In genomic region chrX:154372612-154373022, GRCh38 we compare ENCODE assay signal across 8 cellular contexts. TPM values are rescaled to one million over a fixed set of nuclear protein-coding genes. Genes with fewer than 3 reads are reported as not detected.
DNase-seq lines count a peak whose midpoint lies in the region; ATAC-seq and TF ChIP-seq lines count a peak whose summit lies in the region.

No MANE protein-coding gene starts in this region.

- H2BK120ac ChIP-seq in IMR-90 (ENCODE audit: low read depth, low read length) = peak overlapping the region; percentile 57; the same call in 1 of the 2 replicates

- peaks cover 13% of the 10 kb centered on the region for H3K4me1 ChIP-seq in IMR-90 (ENCODE audit: control insufficient read depth, insufficient read depth, low read length)
- H3K4me1 ChIP-seq in breast epithelium = no peaks in the 10 kb centered on the region
- H3K4me1 ChIP-seq in ovary (ENCODE audit: insufficient read depth) = peaks cover 7% of the 10 kb centered on the region

- H3K36me3 ChIP-seq in IMR-90 (ENCODE audit: control insufficient read depth, insufficient read depth, low read length) (peaks cover 22% of the 10 kb centered on the region), breast epithelium (no peaks in the 10 kb centered on the region), ovary (no peaks in the 10 kb centered on the region), MG63 (peaks cover 25% of the 10 kb centered on the region)

- peak overlapping the region; percentile 94 for H4K91ac ChIP-seq in IMR-90 (ENCODE audit: insufficient read depth, low read depth, low read length)

- no peak overlapping the region for H2BK15ac ChIP-seq in IMR-90 (ENCODE audit: low read depth, low read length)

- no peak overlapping the region; the same call in 1 of the 2 replicates for H2BK20ac ChIP-seq in IMR-90 (ENCODE audit: low read depth, low read length)

- H2BK5ac ChIP-seq in IMR-90 (ENCODE audit: low read depth, low read length, poor library complexity, severe bottlenecking) = peak overlapping the region; percentile 91

- peak overlapping the region; percentile 97 for H3K27ac ChIP-seq in IMR-90 (ENCODE audit: insufficient read depth, low read length)
- peak overlapping the region; percentile 91 to 92 for H3K27ac ChIP-seq in breast epithelium
- H3K27ac ChIP-seq in ovary = peak overlapping the region in 1 of 2 donors; percentile 6

- peak overlapping the region; percentile 90 for H3K4me3 ChIP-seq in IMR-90 (ENCODE audit: insufficient read depth, low read depth, low read length)
- H3K4me3 ChIP-seq in breast epithelium = peak overlapping the region; percentile 68 to 79 (median 68)
- H3K4me3 ChIP-seq in ovary = peak overlapping the region; percentile 55
- H3K4me3 ChIP-seq in MG63 = no peak overlapping the region

- CTCF ChIA-PET in IMR-90 (lab: Yijun Ruan, JAX) = interaction anchor here (0.5 kb wide), 1 partner anchor 11 kb away, joined by 4 read pairs; no protein-coding TSS in a partner anchor

- H3K9me1 ChIP-seq in IMR-90 (ENCODE audit: insufficient read depth, low read length) = 0 out of 2 replicates have a peak, but pooled peaks cover 5% of the 10 kb centered on the region

- intact Hi-C loops in IMR-90 (cut with micrococcal nuclease) (loop anchor here (5.0 kb wide), 1 partner anchor 160 kb away; no protein-coding TSS in a partner anchor), breast epithelium (cut with DNase I; ENCODE audit: low total_unique reads) (no loop called here), ovary (cut with DNase I) (no loop called here)

- TF ChIP-seq RAD21 in IMR-90 (IDR thresholded peaks at IDR 0.05; ENCODE audit: low read length) = no peak

- TF ChIP-seq POLR2A in IMR-90 (IDR thresholded peaks at IDR 0.05; ENCODE audit: low read depth, low read length) (no peak), breast epithelium (IDR thresholded peaks at IDR 0.05) (no peak), ovary (IDR thresholded peaks at IDR 0.05) (no peak)

- H3K18ac ChIP-seq in IMR-90 (ENCODE audit: low read depth, low read length) = peak overlapping the region; percentile 39; the same call in 1 of the 2 replicates

- H3K27me3 ChIP-seq in IMR-90 (ENCODE audit: control insufficient read depth, insufficient read depth, low read length) (no peaks in the 10 kb centered on the region), breast epithelium (peaks cover 0 to 22% of the 10 kb centered on the region in 2 donors), ovary (no peaks in the 10 kb centered on the region), MG63 (no peaks in the 10 kb centered on the region)

- peak overlapping the region; percentile 75 for H3K23ac ChIP-seq in IMR-90 (ENCODE audit: low read depth, low read length)

- POLR2A ChIA-PET in IMR-90 (lab: Charles Lee; ENCODE audit: unreplicated experiment) = interaction anchor here (2.6 kb wide), 1 partner anchor 25 kb away, joined by 8 read pairs; no protein-coding TSS in a partner anchor

- dilution Hi-C loops in IMR-90 (cut with HindIII; ENCODE audit: low sequenced_read_pairs, unreplicated experiment) = no loop called here

- peak overlapping the region; percentile 83 for H2AK9ac ChIP-seq in IMR-90 (replicated peaks; ENCODE audit: low read depth, low read length, poor library complexity)

- H3K14ac ChIP-seq in IMR-90 (replicated peaks; ENCODE audit: low read depth, low read length) = peak overlapping the region; percentile 91

- no peak for TF ChIP-seq EP300 in ovary (IDR thresholded peaks at IDR 0.05)

- peak overlapping the region; percentile 90 for H2AK5ac ChIP-seq in IMR-90 (ENCODE audit: low read depth, low read length)

- TF ChIP-seq CTCF in IMR-90 (conservative IDR thresholded peaks at IDR 0.05; ENCODE audit: low read depth, low read length) (no peak), breast epithelium (IDR thresholded peaks at IDR 0.05) (no peak), ovary (IDR thresholded peaks at IDR 0.05) (no peak)

- H3K4ac ChIP-seq in IMR-90 (ENCODE audit: low read depth, low read length) = peak overlapping the region; percentile 99

- peak overlapping the region; percentile 98 for H3K56ac ChIP-seq in IMR-90 (ENCODE audit: extremely low read depth, insufficient read depth, low read length)

- H4K20me1 ChIP-seq in IMR-90 (ENCODE audit: insufficient read depth, low read length) = peaks cover 34% of the 10 kb centered on the region

- peaks cover 0 to 15% of the 10 kb centered on the region in 2 experiments; a peak in 2 of 4 replicates for H3K79me1 ChIP-seq in IMR-90 (ENCODE audit: low read depth in 1 of 2, low read length in 2 of 2)

- H4K5ac ChIP-seq in IMR-90 (ENCODE audit: low read depth, low read length) = peak overlapping the region; percentile 18; the same call in 1 of the 2 replicates

- in situ Hi-C loops in IMR-90 (cut with MboI; ENCODE audit: low sequenced_read_pairs) = no loop called here

- WGBS in IMR-90 (ENCODE audit: extremely low coverage in 2 of 2, insufficient read length in 1 of 2), 2 experiments = no CpG with 5 or more reads among the region's 5 CpGs
- WGBS in ovary, 3 donors = 36 to 47% (median 43%) methylated on average over 5 of the region's 5 CpGs

- H3K9me3 ChIP-seq in IMR-90 (ENCODE audit: control insufficient read depth, insufficient read depth, low read length) (no peaks in the 10 kb centered on the region), breast epithelium (no peaks in the 10 kb centered on the region), ovary (no peaks in the 10 kb centered on the region), MG63 (no peaks in the 10 kb centered on the region)

- peak overlapping the region; percentile 98 for H3K9ac ChIP-seq in IMR-90 (ENCODE audit: low read depth, low read length)

- ATAC-seq in IMR-90 (ENCODE audit: low read depth) = no peak
- ATAC-seq in GM21515 (IDR thresholded peaks at IDR 0.05; ENCODE audit: unreplicated experiment) = no peak

- H3K4me2 ChIP-seq in IMR-90 (ENCODE audit: low read depth, low read length) = peak overlapping the region; percentile 78

- H2AFZ ChIP-seq in IMR-90 (replicated peaks; ENCODE audit: low read length, poor library complexity) = peak overlapping the region; percentile 61

- DNase-seq in EH (ENCODE audit: low read depth) (peak; percentile 84), IMR-90 (peak; percentile 65), breast epithelium (ENCODE audit: low spot score in 2 of 2) (peak in 1 of 2 donors; percentile 65), ovary (no peak), NCI-H2029 (lab: John Stamatoyannopoulos, UW) (no peak), MG63 (no peak), NCI-H2227 treated with DMSO at 0.1 percent for 48 hours (lab: John Stamatoyannopoulos, UW) (no peak)

- BruUV-seq in IMR-90 (replicated peaks; lab: Mats Ljungman, UMichigan) = no TSS peak

- peak overlapping the region; percentile 84 for H4K8ac ChIP-seq in IMR-90 (ENCODE audit: low read depth in 2 of 2, low read length in 2 of 2)

TF ChIP-seq in IMR-90, 13 proteins besides CTCF, POLR2A, EP300 and RAD21 (continues in another document):
- TF ChIP-seq RFX5 (IDR thresholded peaks at IDR 0.05; ENCODE audit: low read depth, low read length) = no peak
- TF ChIP-seq RCOR1 (IDR thresholded peaks at IDR 0.05; ENCODE audit: insufficient replicate concordance, low read length) = no peak
- TF ChIP-seq CHD1 (IDR thresholded peaks at IDR 0.05; ENCODE audit: low read depth, low read length) = no peak
- no peak for TF ChIP-seq FOS (IDR thresholded peaks at IDR 0.05; ENCODE audit: low read depth, low read length)

RNA-seq across cellular contexts. Expression of gene FLNA, which starts 1.8 kb away (rescaled TPM):
- 1,356 and 1,443 TPM in 2 replicates for total RNA-seq in IMR-90 (2012; rRNA removed)
- polyA plus RNA-seq in IMR-90 (2012; rRNA removed) = 1,357 and 1,435 TPM in 2 replicates
- 639 and 1,121 TPM in 2 replicates for polyA plus RNA-seq in IMR-90 (2012; cell fraction: cytosol; rRNA removed)
- 2,032 and 4,690 TPM in 2 replicates for polyA plus RNA-seq in IMR-90 (2012; cell fraction: nucleus; rRNA removed; ENCODE audit: low replicate concordance)
- total RNA-seq in breast epithelium = 100 to 1,000 TPM; 416 to 675 (median 622) TPM
- 1,000 to 10,000 TPM in 4 of 7 donors, 100 to 1,000 TPM in 3; 327 to 2,249 (median 1,321) TPM for total RNA-seq in ovary
- polyA plus RNA-seq in ovary = 100 to 1,000 TPM; 378 to 647 TPM
- 1,037 and 1,563 TPM in 2 replicates for total RNA-seq in MG63 (2014; rRNA removed; shearing (Covaris generic); ENCODE audit: low replicate concordance)

RNA-seq across cellular contexts. Expression of gene EMD, which starts 6.5 kb away (rescaled TPM):
- total RNA-seq in IMR-90 (2012; rRNA removed) (9.9 and 11.4 TPM in 2 replicates), breast epithelium (10 to 100 TPM; 33.8 to 48.1 (median 45.6) TPM), ovary (100 to 1,000 TPM in 5 of 7 donors, 10 to 100 TPM in 2; 40.5 to 158 (median 107) TPM)
- polyA plus RNA-seq in IMR-90 (2012; rRNA removed) (68.8 and 80.6 TPM in 2 replicates), ovary (100 to 1,000 TPM in 1 of 2 donors, 10 to 100 TPM in 1; 55.1 to 146 TPM)
- 53.8 and 120 TPM in 2 replicates for polyA plus RNA-seq in IMR-90 (2012; cell fraction: cytosol; rRNA removed)
- polyA plus RNA-seq in IMR-90 (2012; cell fraction: nucleus; rRNA removed; ENCODE audit: low replicate concordance) = 118 and 134 TPM in 2 replicates
- 48.7 and 62.4 TPM in 2 replicates for total RNA-seq in MG63 (2014; rRNA removed; shearing (Covaris generic); ENCODE audit: low replicate concordance)

RNA-seq across cellular contexts. Expression of gene RPL10, which starts 25.6 kb away (rescaled TPM):
- total RNA-seq in IMR-90 (2012; rRNA removed) (1,582 and 1,900 TPM in 2 replicates), breast epithelium (1,000 to 10,000 TPM; 8,496 to 9,265 (median 8,695) TPM), ovary (over 10,000 TPM in 1 of 7 donors, 1,000 to 10,000 TPM in 6; 6,380 to 12,508 (median 7,126) TPM)
- polyA plus RNA-seq in IMR-90 (2012; rRNA removed) (4,696 and 7,467 TPM in 2 replicates), ovary (over 10,000 TPM in 1 of 2 donors, 1,000 to 10,000 TPM in 1; 4,233 to 12,949 TPM)
- 1,699 and 6,181 TPM in 2 replicates for polyA plus RNA-seq in IMR-90 (2012; cell fraction: cytosol; rRNA removed)
- polyA plus RNA-seq in IMR-90 (2012; cell fraction: nucleus; rRNA removed; ENCODE audit: low replicate concordance) = 2,396 and 4,012 TPM in 2 replicates
- 2,393 and 3,736 TPM in 2 replicates for total RNA-seq in MG63 (2014; rRNA removed; shearing (Covaris generic); ENCODE audit: low replicate concordance)

RNA-seq across cellular contexts. Expression of gene DNASE1L1, which starts 36.4 kb away (rescaled TPM):
- total RNA-seq in IMR-90 (2012; rRNA removed) (42.5 and 51.4 TPM in 2 replicates), breast epithelium (10 to 100 TPM; 26.2 to 44.3 (median 26.9) TPM), ovary (10 to 100 TPM; 11.9 to 21.4 (median 18.1) TPM)
- polyA plus RNA-seq in IMR-90 (2012; rRNA removed) (54.7 and 55.5 TPM in 2 replicates), ovary (10 to 100 TPM; 13.0 to 16.1 TPM)
- polyA plus RNA-seq in IMR-90 (2012; cell fraction: cytosol; rRNA removed) = 29.9 and 61.9 TPM in 2 replicates
- polyA plus RNA-seq in IMR-90 (2012; cell fraction: nucleus; rRNA removed; ENCODE audit: low replicate concordance) = 29.2 and 61.8 TPM in 2 replicates
- 20.0 and 21.9 TPM in 2 replicates for total RNA-seq in MG63 (2014; rRNA removed; shearing (Covaris generic); ENCODE audit: low replicate concordance)

RNA-seq across cellular contexts. Expression of gene TAFAZZIN, which starts 38.7 kb away (rescaled TPM):
- total RNA-seq in IMR-90 (2012; rRNA removed) (4.4 and 4.8 TPM in 2 replicates), breast epithelium (10 to 100 TPM; 27.7 to 53.7 (median 44.2) TPM), ovary (10 to 100 TPM; 31.3 to 62.1 (median 37.9) TPM)
- polyA plus RNA-seq in IMR-90 (2012; rRNA removed) (24.4 and 26.6 TPM in 2 replicates), ovary (10 to 100 TPM in 1 of 2 donors, 1 to 10 TPM in 1; 7.9 to 33.1 TPM)
- 11.7 and 12.2 TPM in 2 replicates for polyA plus RNA-seq in IMR-90 (2012; cell fraction: cytosol; rRNA removed)
- polyA plus RNA-seq in IMR-90 (2012; cell fraction: nucleus; rRNA removed; ENCODE audit: low replicate concordance) = 146 and 212 TPM in 2 replicates
- total RNA-seq in MG63 (2014; rRNA removed; shearing (Covaris generic); ENCODE audit: low replicate concordance) = 15.1 and 16.2 TPM in 2 replicates

Comparison
In these comparisons a context has a peak if more than half of its experiments do, and no peak if none do; other contexts are left out.
1. DNase-seq: peak in EH (single experiment) and IMR-90 (single experiment); none in ovary (0 of 5), NCI-H2029 (single experiment), MG63 (single experiment) and NCI-H2227 treated with DMSO at 0.1 percent for 48 hours (single experiment).